Comparison of ENCODE assay signal across 1 cellular context in genomic region chr20:29408034-29408695, GRCh38.
TF ChIP-seq lines count a peak whose summit lies in the region.

No MANE protein-coding gene starts in this region.

TF ChIP-seq in SK-N-SH, 30 proteins besides CTCF, POLR2A, EP300 and RAD21 (continued from another document):
- TF ChIP-seq ZBTB33 (IDR thresholded peaks at IDR 0.05; ENCODE audit: borderline replicate concordance, low read depth) (no peak), POLR2AphosphoS5 (IDR thresholded peaks at IDR 0.05; ENCODE audit: low read depth, low read length) (no peak), RCOR1 (IDR thresholded peaks at IDR 0.05; ENCODE audit: low read length) (no peak), JUND (IDR thresholded peaks at IDR 0.05) (no peak), FOXM1 (IDR thresholded peaks at IDR 0.05; ENCODE audit: low read depth) (no peak)
TF ChIP-seq in SK-N-SH: peak in this region for 0.
